ENCODE assay signal across 16 cellular contexts in genomic region chr13:28463481-28463880, GRCh38. TPM values are rescaled to one million over a fixed set of nuclear protein-coding genes. Genes with fewer than 3 reads are reported as not detected.
DNase-seq lines count a peak whose midpoint lies in the region; TF ChIP-seq lines count a peak whose summit lies in the region.
"Had no signal": no experiment of that assay in that cellular context is flagged by ENCODE, and none has a peak within 500 bp of the region (broad histone marks: within the 10 kb centered on the region; RNA-seq: fewer than 3 reads in every experiment).

No MANE protein-coding gene starts in this region.

- DNase-seq in activated CD4-positive, alpha-beta T cell treated with anti-CD3 and anti-CD28 coated beads, Interleukin-2, amount 10 ng/mL, durations not matched to agents 7 days and 5 days = no peak
- no peak for DNase-seq in activated CD4-positive, alpha-beta T cell treated with anti-CD3 and anti-CD28 coated beads, Interleukin-2, amount 50 U/mL, for 48 hours
- peak; percentile 30 to 78 for DNase-seq in dermis microvascular lymphatic vessel endothelial cell (ENCODE audit: low read depth in 2 of 2)
- peak; percentile 51 for DNase-seq in iris pigment epithelial cell (ENCODE audit: low read depth)
- DNase-seq in endothelial cell (ENCODE audit: low spot score) = no peak
- no peak for DNase-seq in central memory CD4-positive, alpha-beta T cell
- no peak for DNase-seq in NCI-H510A treated with DMSO at 0.1 percent for 48 hours (lab: John Stamatoyannopoulos, UW)
- DNase-seq in COLO668 (lab: John Stamatoyannopoulos, UW; ENCODE audit: unreplicated experiment) = no peak
- DNase-seq: Caco-2; CD8-positive, alpha-beta T cell; DND-41; GF-D8; HCEC 1CT had no signal

- H3K9me3 Mint-ChIP-seq in activated CD4-positive, alpha-beta T cell treated with anti-CD3 and anti-CD28 coated beads, Interleukin-2, amount 10 ng/mL, durations not matched to agents 7 days and 5 days = no peaks in the 10 kb centered on the region
- no peaks in the 10 kb centered on the region for H3K9me3 Mint-ChIP-seq in endothelial cell (ENCODE audit: unreplicated experiment)
- H3K9me3 Mint-ChIP-seq: CD14-positive monocyte; CD8-positive, alpha-beta T cell; IgD-negative memory B cell had no signal

- H3K36me3 Mint-ChIP-seq in activated CD4-positive, alpha-beta T cell treated with anti-CD3 and anti-CD28 coated beads, Interleukin-2, amount 10 ng/mL, durations not matched to agents 7 days and 5 days (ENCODE audit: low read depth) = no peaks in the 10 kb centered on the region
- peaks cover 63% of the 10 kb centered on the region for H3K36me3 Mint-ChIP-seq in endothelial cell (ENCODE audit: low read depth, unreplicated experiment)
- H3K36me3 Mint-ChIP-seq: CD14-positive monocyte, IgD-negative memory B cell had no signal

- H3K4me3 Mint-ChIP-seq in activated CD4-positive, alpha-beta T cell treated with anti-CD3 and anti-CD28 coated beads, Interleukin-2, amount 10 ng/mL, durations not matched to agents 7 days and 5 days = no peak overlapping the region
- H3K4me3 Mint-ChIP-seq in endothelial cell (ENCODE audit: unreplicated experiment) = no peak overlapping the region
- H3K4me3 Mint-ChIP-seq: CD8-positive, alpha-beta T cell; IgD-negative memory B cell had no signal

- no peaks in the 10 kb centered on the region for H3K4me1 Mint-ChIP-seq in activated CD4-positive, alpha-beta T cell treated with anti-CD3 and anti-CD28 coated beads, Interleukin-2, amount 10 ng/mL, durations not matched to agents 7 days and 5 days
- peaks cover 54% of the 10 kb centered on the region for H3K4me1 Mint-ChIP-seq in endothelial cell (ENCODE audit: unreplicated experiment)

- CTCF ChIA-PET in activated CD4-positive, alpha-beta T cell treated with anti-CD3 and anti-CD28 coated beads, Interleukin-2, amount 10 ng/mL, durations not matched to agents 7 days and 5 days (lab: Charles Lee) = no interaction called here

- POLR2A ChIA-PET in activated CD4-positive, alpha-beta T cell treated with anti-CD3 and anti-CD28 coated beads, Interleukin-2, amount 10 ng/mL, durations not matched to agents 7 days and 5 days (lab: Charles Lee) = no interaction called here

- peak overlapping the region; percentile 39 for H3K27ac Mint-ChIP-seq in activated CD4-positive, alpha-beta T cell treated with anti-CD3 and anti-CD28 coated beads, Interleukin-2, amount 10 ng/mL, durations not matched to agents 7 days and 5 days
- no peak overlapping the region for H3K27ac Mint-ChIP-seq in endothelial cell (ENCODE audit: unreplicated experiment)
- H3K27ac Mint-ChIP-seq: CD14-positive monocyte; CD8-positive, alpha-beta T cell; IgD-negative memory B cell had no signal

- no peaks in the 10 kb centered on the region for H3K27me3 Mint-ChIP-seq in activated CD4-positive, alpha-beta T cell treated with anti-CD3 and anti-CD28 coated beads, Interleukin-2, amount 10 ng/mL, durations not matched to agents 7 days and 5 days
- H3K27me3 Mint-ChIP-seq in endothelial cell (ENCODE audit: unreplicated experiment) = peaks cover 2% of the 10 kb centered on the region

- TF ChIP-seq CTCF in endothelial cell (IDR thresholded peaks at IDR 0.05; ENCODE audit: unreplicated experiment) = no peak

RNA-seq across cellular contexts. Expression of gene FLT1, which starts 31.4 kb away (rescaled TPM):
- under 1 TPM; 0.32 to 0.71 TPM for total RNA-seq in activated CD4-positive, alpha-beta T cell treated with anti-CD3 and anti-CD28 coated beads, Interleukin-2, amount 10 ng/mL, durations not matched to agents 7 days and 5 days
- 15.7 and 31.6 TPM in 2 replicates for total RNA-seq in dermis microvascular lymphatic vessel endothelial cell
- total RNA-seq in endothelial cell (ENCODE audit: unreplicated experiment) = 759 TPM
- total RNA-seq: HT-29 had no signal

Comparison
In these comparisons a context has a peak if more than half of its experiments do, and no peak if none do; other contexts are left out.
1. DNase-seq: peak in dermis microvascular lymphatic vessel endothelial cell (2 of 2) and iris pigment epithelial cell (single experiment); none in activated CD4-positive, alpha-beta T cell treated with anti-CD3 and anti-CD28 coated beads, Interleukin-2, amount 10 ng/mL, durations not matched to agents 7 days and 5 days (single experiment), activated CD4-positive, alpha-beta T cell treated with anti-CD3 and anti-CD28 coated beads, Interleukin-2, amount 50 U/mL, for 48 hours (0 of 2), endothelial cell (single experiment), central memory CD4-positive, alpha-beta T cell (single experiment), NCI-H510A treated with DMSO at 0.1 percent for 48 hours (single experiment) and COLO668 (single experiment).
2. RNA of gene FLT1, which starts 31.4 kb away (total RNA-seq): 759 TPM in endothelial cell (single experiment); 15.7 to 31.6 TPM in dermis microvascular lymphatic vessel endothelial cell and 0.32 to 0.71 TPM in activated CD4-positive, alpha-beta T cell treated with anti-CD3 and anti-CD28 coated beads, Interleukin-2, amount 10 ng/mL, durations not matched to agents 7 days and 5 days; every median in the first group is over 10 times any median in the second.